Comparison of ENCODE assay signal across 8 cellular contexts in the genomic region with DNA sequence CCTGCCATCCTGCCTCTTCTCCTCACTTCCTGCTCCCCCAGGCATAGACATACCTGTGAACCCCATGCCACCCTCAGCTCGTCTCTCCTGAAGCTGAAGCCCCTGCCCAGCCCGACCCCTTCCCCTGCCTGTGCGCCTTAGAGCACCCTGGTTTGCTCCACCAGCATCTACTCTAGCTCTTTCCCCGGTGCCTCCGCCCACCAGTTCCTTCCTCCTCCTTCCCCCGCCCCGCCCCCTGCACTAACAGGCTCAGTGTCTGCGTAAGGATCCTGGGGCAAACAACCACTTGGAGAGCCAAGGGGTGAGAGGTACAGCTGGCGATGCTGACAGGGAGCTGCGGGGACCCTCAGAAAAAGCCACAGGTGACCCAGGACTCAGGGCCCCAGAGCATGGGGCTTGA. TPM values are rescaled to one million over a fixed set of nuclear protein-coding genes. Genes with fewer than 3 reads are reported as not detected.
DNase-seq lines count a peak whose midpoint lies in the region; ATAC-seq lines count a peak whose summit lies in the region.

No MANE protein-coding gene starts in this region.

- DNase-seq in DMS 273 (lab: John Stamatoyannopoulos, UW; ENCODE audit: unreplicated experiment) (peak; percentile 25), DMS 273 treated with DMSO at 0.1 percent for 48 hours (lab: John Stamatoyannopoulos, UW) (no peak), left colon (peak; percentile 50 to 72), NCI-H1092 treated with DMSO at 0.1 percent for 48 hours (lab: John Stamatoyannopoulos, UW) (no peak)
- DNase-seq in activated CD8-positive, alpha-beta memory T cell treated with anti-CD3 and anti-CD28 coated beads, Interleukin-2, amount 50 U/mL, for 1 hour (ENCODE audit: extremely low read depth), result peak; percentile 22
- peak; percentile 63 for DNase-seq in stimulated activated naive CD4-positive, alpha-beta T cell treated with Interleukin-2 at 50 U/mL for 16 hours (lab: John Stamatoyannopoulos, UW)

- intact Hi-C loops in left colon (cut with DNase I, micrococcal nuclease), result no loop called here

- peak; percentile 43 for ATAC-seq in left colon
- ATAC-seq in GM21515 (IDR thresholded peaks at IDR 0.05; ENCODE audit: unreplicated experiment), result no peak
- no peak for ATAC-seq in HG03097 (IDR thresholded peaks at IDR 0.05; ENCODE audit: low FRiP score, unreplicated experiment)

RNA-seq across cellular contexts. Expression of gene GPR142, which starts 1.9 kb away (rescaled TPM):
- under 1 TPM in 1 of 2 donors, not detected in 1; 0.31 TPM for total RNA-seq in left colon

RNA-seq across cellular contexts. Expression of gene BTBD17, which starts 7.6 kb away (rescaled TPM):
- under 1 TPM in 1 of 2 donors, not detected in 1; 0.24 TPM for total RNA-seq in left colon

RNA-seq across cellular contexts. Expression of gene KIF19, which starts 43.2 kb away (rescaled TPM):
- 1 to 10 TPM; 2.1 to 3.5 TPM for total RNA-seq in left colon

Comparison
In these comparisons a context has a peak if more than half of its experiments do, and no peak if none do; other contexts are left out.
1. DNase-seq: peak in DMS 273 (single experiment), activated CD8-positive, alpha-beta memory T cell treated with anti-CD3 and anti-CD28 coated beads, Interleukin-2, amount 50 U/mL, for 1 hour (single experiment), left colon (2 of 2) and stimulated activated naive CD4-positive, alpha-beta T cell treated with Interleukin-2 at 50 U/mL for 16 hours (single experiment); none in DMS 273 treated with DMSO at 0.1 percent for 48 hours (single experiment) and NCI-H1092 treated with DMSO at 0.1 percent for 48 hours (single experiment).